ENCODE assay signal across 14 cellular contexts in genomic region chr6:93104195-93104817, GRCh38.
"Had no signal": no experiment of that assay in that cellular context is flagged by ENCODE, and none has a peak within 500 bp of the region (broad histone marks: within the 10 kb centered on the region; RNA-seq: fewer than 3 reads in every experiment).

No MANE protein-coding gene starts in this region.

- H3K9me3 ChIP-seq: suprapubic skin, transverse colon, uterus had no signal

- H3K4me1 ChIP-seq: suprapubic skin, transverse colon, uterus had no signal

- H3K36me3 ChIP-seq: suprapubic skin, transverse colon, uterus had no signal

- H3K27me3 ChIP-seq: suprapubic skin, transverse colon, uterus had no signal

- DNase-seq: activated B cell treated with CpG ODN at 0.5 μM for 24 hours; activated CD4-positive, alpha-beta memory T cell treated with anti-CD3 and anti-CD28 coated beads for 36 hours; activated CD4-positive, alpha-beta T cell treated with anti-CD3 and anti-CD28 coated beads for 4 hours; activated gamma-delta T cell treated with Interleukin-2 at 50 U/mL for 16 hours; activated T-cell treated with anti-CD3 and anti-CD28 coated beads for 4 hours; effector memory CD4-positive, alpha-beta T cell; left ventricle myocardium superior; natural killer cell; stimulated activated CD4-positive, alpha-beta T cell treated with anti-CD3 and anti-CD28 coated beads, Interleukin-15, amount 100 ng/mL, for 24 hours; stimulated activated CD4-positive, alpha-beta T cell treated with anti-CD3 and anti-CD28 coated beads, Interleukin-2, amount 100 ng/mL, for 48 hours; T-helper 2 cell; transverse colon; uterus had no signal

- H3K27ac ChIP-seq: suprapubic skin, transverse colon, uterus had no signal

- H3K4me3 ChIP-seq: suprapubic skin, transverse colon, uterus had no signal
